In the genomic region with DNA sequence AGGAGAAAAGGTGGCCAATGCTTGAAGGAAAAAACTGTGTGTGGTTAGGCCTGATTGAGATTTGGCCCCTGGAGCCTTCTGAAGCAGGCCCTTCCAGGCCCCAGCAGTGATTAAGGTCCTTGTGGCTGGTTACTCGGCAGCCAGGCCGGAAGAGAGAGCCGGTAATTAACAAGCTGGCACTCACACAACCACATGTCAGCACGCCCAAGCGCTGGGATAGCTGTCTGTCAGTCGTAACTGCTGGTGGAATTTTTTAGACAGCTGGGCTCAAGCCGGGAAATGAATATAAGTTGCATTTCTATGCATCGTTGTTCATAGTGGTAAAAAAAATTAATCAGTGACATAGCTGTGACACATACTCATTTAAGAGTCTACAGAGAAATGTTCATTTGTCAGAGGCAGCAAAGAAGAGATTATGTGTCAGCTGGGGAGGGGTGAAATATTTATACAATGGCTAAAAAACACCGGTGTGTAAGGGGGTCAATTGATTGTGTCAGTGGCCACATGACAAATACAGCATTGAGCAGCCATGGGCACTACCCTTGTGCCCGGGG, we compare ENCODE assay signal across 15 cellular contexts. TPM values are rescaled to one million over a fixed set of nuclear protein-coding genes. Genes with fewer than 3 reads are reported as not detected.
A peak's percentile ranks its signal among the peaks of the same experiment; 100 is the strongest.
DNase-seq lines count a peak whose midpoint lies in the region; ATAC-seq lines count a peak whose summit lies in the region.
"Had no signal": no experiment of that assay in that cellular context is flagged by ENCODE, and none has a peak within 500 bp of the region (broad histone marks: within the 10 kb centered on the region; RNA-seq: fewer than 3 reads in every experiment).

No MANE protein-coding gene starts in this region.

- H3K36me3 ChIP-seq in SJCRH30 = no peaks in the 10 kb centered on the region

- no peak overlapping the region for H3K27ac ChIP-seq in SJCRH30
- H3K27ac ChIP-seq: HL-60 had no signal

- no peak overlapping the region for H3K4me3 Mint-ChIP-seq in effector memory CD8-positive, alpha-beta T cell
- H3K4me3 Mint-ChIP-seq: activated CD8-positive, alpha-beta T cell treated with anti-CD3 and anti-CD28 coated beads for 36 hours; activated naive CD8-positive, alpha-beta T cell treated with anti-CD3 and anti-CD28 coated beads for 36 hours; nephron had no signal

- no peak overlapping the region for H3K27ac Mint-ChIP-seq in effector memory CD8-positive, alpha-beta T cell
- H3K27ac Mint-ChIP-seq: activated CD8-positive, alpha-beta T cell treated with anti-CD3 and anti-CD28 coated beads for 36 hours; activated naive CD8-positive, alpha-beta T cell treated with anti-CD3 and anti-CD28 coated beads for 36 hours; nephron had no signal

- peaks cover 42 to 59% of the 10 kb centered on the region in 2 donors for H3K27me3 Mint-ChIP-seq in effector memory CD8-positive, alpha-beta T cell

- peaks cover 8% of the 10 kb centered on the region for H3K36me3 Mint-ChIP-seq in effector memory CD8-positive, alpha-beta T cell (ENCODE audit: insufficient read depth)
- H3K36me3 Mint-ChIP-seq: activated naive CD8-positive, alpha-beta T cell treated with anti-CD3 and anti-CD28 coated beads for 36 hours had no signal

- ATAC-seq in left cardiac atrium (peak; percentile 61 to 68), GM21515 (IDR thresholded peaks at IDR 0.05; ENCODE audit: unreplicated experiment) (no peak), HG02981 (IDR thresholded peaks at IDR 0.05; ENCODE audit: unreplicated experiment) (no peak)
- ATAC-seq in effector memory CD8-positive, alpha-beta T cell (replicated peaks) = no peak
- ATAC-seq: activated CD8-positive, alpha-beta T cell treated with anti-CD3 and anti-CD28 coated beads for 36 hours; stimulated activated naive CD8-positive, alpha-beta T cell treated with anti-CD3 and anti-CD28 coated beads, Interleukin-15, Interleukin-2, amounts not matched to agents 100 U/mL and 50 U/mL, for 24 hours had no signal

- peaks cover 4% of the 10 kb centered on the region for H3K27me3 ChIP-seq in SJCRH30

- peaks cover 21 to 22% of the 10 kb centered on the region in 2 donors for H3K4me1 Mint-ChIP-seq in effector memory CD8-positive, alpha-beta T cell (ENCODE audit: low read depth in 2 of 2)

- peaks cover 16% of the 10 kb centered on the region for H3K4me1 ChIP-seq in SJCRH30

- no peaks in the 10 kb centered on the region for H3K9me3 ChIP-seq in SJCRH30 (replicated peaks)

- H3K9me3 Mint-ChIP-seq in effector memory CD8-positive, alpha-beta T cell = no peaks in the 10 kb centered on the region
- H3K9me3 Mint-ChIP-seq: activated CD8-positive, alpha-beta T cell treated with anti-CD3 and anti-CD28 coated beads for 36 hours; activated naive CD8-positive, alpha-beta T cell treated with anti-CD3 and anti-CD28 coated beads for 36 hours; nephron had no signal

- intact Hi-C loops in left cardiac atrium (cut with DNase I) = no loop called here

- DNase-seq in AG08395 (ENCODE audit: low spot score) (peak; percentile 20), H4 (ENCODE audit: low spot score) (peak; percentile 47), SJCRH30 (peak; percentile 38 to 64), left cardiac atrium (peak; percentile 52), ureter (ENCODE audit: low spot score) (no peak)
- no peak for DNase-seq in effector memory CD8-positive, alpha-beta T cell
- DNase-seq: activated CD8-positive, alpha-beta T cell treated with anti-CD3 and anti-CD28 coated beads for 36 hours; activated naive CD8-positive, alpha-beta T cell treated with anti-CD3 and anti-CD28 coated beads for 36 hours; effector CD4-positive, alpha-beta T cell; NCI-H1436; stimulated activated naive CD8-positive, alpha-beta T cell treated with anti-CD3 and anti-CD28 coated beads, Interleukin-15, Interleukin-2, amounts not matched to agents 100 U/mL and 50 U/mL, for 24 hours had no signal

- H3K4me3 ChIP-seq in SJCRH30 = no peak overlapping the region

RNA-seq across cellular contexts. Expression of a gene that starts 13.7 kb away (rescaled TPM):
- 4.4 and 4.8 TPM in 2 replicates for total RNA-seq in H4 (2014; rRNA removed; shearing (Covaris generic))
- total RNA-seq in SJCRH30 (2014; rRNA removed; shearing (Covaris generic)) = 5.8 and 6.2 TPM in 2 replicates
- total RNA-seq in left cardiac atrium (10 to 100 TPM; 10.1 to 18.7 TPM), ureter (39.2 TPM)

RNA-seq across cellular contexts. Expression of a gene that starts 44.5 kb away (rescaled TPM):
- total RNA-seq in H4 (2014; rRNA removed; shearing (Covaris generic)) = 5.9 and 11.0 TPM in 2 replicates
- 2.0 and 2.1 TPM in 2 replicates for total RNA-seq in SJCRH30 (2014; rRNA removed; shearing (Covaris generic))
- 1 to 10 TPM; 6.1 to 7.3 TPM for total RNA-seq in left cardiac atrium
- total RNA-seq in ureter = 33.5 TPM

RNA-seq across cellular contexts. Expression of a gene that starts 58.9 kb away (rescaled TPM):
- 4.5 and 8.4 TPM in 2 replicates for total RNA-seq in H4 (2014; rRNA removed; shearing (Covaris generic))
- total RNA-seq in SJCRH30 (2014; rRNA removed; shearing (Covaris generic)) = 1.7 and 2.1 TPM in 2 replicates
- 1 to 10 TPM; 1.4 to 1.6 TPM for total RNA-seq in left cardiac atrium
- total RNA-seq in ureter = 4.4 TPM

RNA-seq across cellular contexts. Expression of a gene that starts 59.1 kb away (rescaled TPM):
- 76.5 and 82.1 TPM in 2 replicates for total RNA-seq in H4 (2014; rRNA removed; shearing (Covaris generic))
- 102 and 110 TPM in 2 replicates for total RNA-seq in SJCRH30 (2014; rRNA removed; shearing (Covaris generic))
- total RNA-seq in left cardiac atrium (10 to 100 TPM; 21.1 to 29.8 TPM), ureter (56.0 TPM)

Comparison
In these comparisons a context has a peak if more than half of its experiments do, and no peak if none do; other contexts are left out.
1. DNase-seq: peak in AG08395 (single experiment), H4 (single experiment), SJCRH30 (2 of 2) and left cardiac atrium (single experiment); none in ureter (single experiment) and effector memory CD8-positive, alpha-beta T cell (0 of 3).
2. ATAC-seq: peak in left cardiac atrium (2 of 2); none in effector memory CD8-positive, alpha-beta T cell (single experiment), GM21515 (single experiment) and HG02981 (single experiment).